Comparison of ENCODE assay signal across 8 cellular contexts in genomic region chr5:178152491-178153444, GRCh38. TPM values are rescaled to one million over a fixed set of nuclear protein-coding genes. Genes with fewer than 3 reads are reported as not detected.
DNase-seq lines count a peak whose midpoint lies in the region; ATAC-seq, FAIRE-seq and TF ChIP-seq lines count a peak whose summit lies in the region.

No MANE protein-coding gene starts in this region.

- FAIRE-seq in GM12891 (lab: Jason Lieb, UNC) = peak; percentile 59

- TF ChIP-seq CTCF in fibroblast of the aortic adventitia (IDR thresholded peaks at IDR 0.05; ENCODE audit: insufficient read depth, low read length) (no peak), gastrocnemius medialis (IDR thresholded peaks at IDR 0.05 in 4 of 5, conservative IDR thresholded peaks at IDR 0.05 in 1 of 5) (no peak)

- ATAC-seq in gastrocnemius medialis (no peak), GM18511 (IDR thresholded peaks at IDR 0.05; ENCODE audit: unreplicated experiment) (no peak)

- H3K36me3 ChIP-seq in SJSA1 (peaks cover 49% of the 10 kb centered on the region), gastrocnemius medialis (peaks cover 0 to 34% of the 10 kb centered on the region in 2 donors)

- H3K9me3 ChIP-seq in SJSA1 (replicated peaks) (no peaks in the 10 kb centered on the region), gastrocnemius medialis (no peaks in the 10 kb centered on the region)

- H3K4me1 ChIP-seq in SJSA1 (replicated peaks) = peaks cover 8% of the 10 kb centered on the region
- peaks cover 16 to 17% of the 10 kb centered on the region in 2 donors for H3K4me1 ChIP-seq in gastrocnemius medialis

- no peaks in the 10 kb centered on the region for H3K27me3 ChIP-seq in SJSA1 (replicated peaks)
- no peaks in the 10 kb centered on the region for H3K27me3 ChIP-seq in gastrocnemius medialis

- H3K4me3 ChIP-seq in SJSA1 = peak overlapping the region; percentile 68
- H3K4me3 ChIP-seq in fibroblast of the aortic adventitia (ENCODE audit: low read depth, low read length) = peak overlapping the region; percentile 91
- H3K4me3 ChIP-seq in gastrocnemius medialis = peak overlapping the region; percentile 69 to 93 (median 77)

- TF ChIP-seq POLR2A in GM12891 (IDR thresholded peaks at IDR 0.05; ENCODE audit: low read depth, low read length) (no peak), gastrocnemius medialis (IDR thresholded peaks at IDR 0.05) (no peak)

- H3K27ac ChIP-seq in SJSA1 (peak overlapping the region; percentile 18), gastrocnemius medialis (peak overlapping the region; percentile 82 to 88 (median 86))

- intact Hi-C loops in gastrocnemius medialis (cut with DNase I; ENCODE audit: low total_unique reads) = loop anchor here (1.0 to 10.0 kb wide), 3 partner anchors 21 to 558 kb away; partner anchors contain the start of genes RMND5B and TMED9

- no peak for DNase-seq in GM12891 (ENCODE audit: insufficient read length, low spot score)
- peak in 1 of 2 experiments; percentile 18 for DNase-seq in SJSA1 (ENCODE audit: low read depth in 1 of 2, low spot score in 2 of 2)
- no peak for DNase-seq in fibroblast of the aortic adventitia (ENCODE audit: low read depth)
- DNase-seq in gastrocnemius medialis = peak in 1 of 2 donors; percentile 11
- DNase-seq in DMS153 (lab: John Stamatoyannopoulos, UW) = no peak
- no peak for DNase-seq in activated CD8-positive, alpha-beta memory T cell treated with anti-CD3 and anti-CD28 coated beads, Interleukin-2, amount 50 U/mL, for 4 hours
- DNase-seq in GDM1 (lab: John Stamatoyannopoulos, UW) = no peak

- in situ Hi-C loops in gastrocnemius medialis (cut with MboI; ENCODE audit: low sequenced_read_pairs in 4 of 4) = no loop called here

TF ChIP-seq in GM12891, 5 proteins besides CTCF, POLR2A, EP300 and RAD21:
- TF ChIP-seq POLR2AphosphoS5 (IDR thresholded peaks at IDR 0.05; ENCODE audit: low read depth, low read length) (no peak), PAX5 (IDR thresholded peaks at IDR 0.05; ENCODE audit: insufficient read depth, low read length, severe bottlenecking) (no peak), POU2F2 (IDR thresholded peaks at IDR 0.05; ENCODE audit: low read depth, low read length) (no peak), SPI1 (IDR thresholded peaks at IDR 0.05; ENCODE audit: low read depth, low read length) (no peak), TAF1 (IDR thresholded peaks at IDR 0.05; ENCODE audit: low read depth, low read length) (no peak)

RNA-seq across cellular contexts. Expression of gene NHP2, which starts 0.9 kb away (rescaled TPM):
- 273 TPM for polyA plus RNA-seq in GM12891 (2012; ENCODE audit: low read depth, missing spikeins)
- total RNA-seq in SJSA1 (2014; rRNA removed; shearing (Covaris generic)) = 551 and 583 TPM in 2 replicates
- total RNA-seq in fibroblast of the aortic adventitia (ENCODE audit: low replicate concordance) (29.8 and 162 TPM in 2 replicates), gastrocnemius medialis (100 to 1,000 TPM; 157 to 261 (median 241) TPM)

RNA-seq across cellular contexts. Expression of gene RMND5B, which starts 22.0 kb away (rescaled TPM):
- 21.7 TPM for polyA plus RNA-seq in GM12891 (2012; ENCODE audit: low read depth, missing spikeins)
- total RNA-seq in SJSA1 (2014; rRNA removed; shearing (Covaris generic)) = 40.9 and 44.6 TPM in 2 replicates
- 11.8 and 25.8 TPM in 2 replicates for total RNA-seq in fibroblast of the aortic adventitia (ENCODE audit: low replicate concordance)
- total RNA-seq in gastrocnemius medialis = 10 to 100 TPM; 24.0 to 55.9 (median 44.2) TPM

RNA-seq across cellular contexts. Expression of gene GMCL2, which starts 34.4 kb away (rescaled TPM):
- polyA plus RNA-seq in GM12891 (2012; ENCODE audit: low read depth, missing spikeins) = 0.03 TPM
- not detected in 2 replicates for total RNA-seq in SJSA1 (2014; rRNA removed; shearing (Covaris generic))
- total RNA-seq in fibroblast of the aortic adventitia (ENCODE audit: low replicate concordance) (not detected in 2 replicates), gastrocnemius medialis (not detected)

RNA-seq across cellular contexts. Expression of gene N4BP3, which starts 39.4 kb away (rescaled TPM):
- polyA plus RNA-seq in GM12891 (2012; ENCODE audit: low read depth, missing spikeins) = 3.8 TPM
- 0.79 and 1.8 TPM in 2 replicates for total RNA-seq in SJSA1 (2014; rRNA removed; shearing (Covaris generic))
- total RNA-seq in fibroblast of the aortic adventitia (ENCODE audit: low replicate concordance) (0.18 and 0.65 TPM in 2 replicates), gastrocnemius medialis (1 to 10 TPM; 1.6 to 3.2 (median 2.1) TPM)

RNA-seq across cellular contexts. Expression of gene HNRNPAB, which starts 51.6 kb away (rescaled TPM):
- polyA plus RNA-seq in GM12891 (2012; ENCODE audit: low read depth, missing spikeins) = 163 TPM
- total RNA-seq in SJSA1 (2014; rRNA removed; shearing (Covaris generic)) = 181 and 222 TPM in 2 replicates
- total RNA-seq in fibroblast of the aortic adventitia (ENCODE audit: low replicate concordance) (62.9 and 106 TPM in 2 replicates), gastrocnemius medialis (100 to 1,000 TPM in 2 of 4 donors, 10 to 100 TPM in 2; 84.2 to 117 (median 106) TPM)
